17 cellular contexts compared by ENCODE assay signal in genomic region chr17:40366861-40367518, GRCh38.
"Had no signal": no experiment of that assay in that cellular context is flagged by ENCODE, and none has a peak within 500 bp of the region (broad histone marks: within the 10 kb centered on the region; RNA-seq: fewer than 3 reads in every experiment).

No MANE protein-coding gene starts in this region.

- H3K4me1 ChIP-seq: uterus had no signal

- DNase-seq: activated CD4-positive, alpha-beta memory T cell treated with anti-CD3 and anti-CD28 coated beads for 36 hours; activated CD8-positive, alpha-beta memory T cell treated with anti-CD3 and anti-CD28 coated beads, Interleukin-2, amount 50 U/mL, for 4 hours; activated naive CD4-positive, alpha-beta T cell; heart right ventricle; mammary epithelial cell; naive B cell; retina; stimulated activated CD4-positive, alpha-beta T cell treated with anti-CD3 and anti-CD28 coated beads, Interleukin-2, amount 100 ng/mL, for 48 hours; T-helper 1 cell; T1000; thyroid gland; uterus had no signal

- H3K36me3 Mint-ChIP-seq: activated CD4-positive, alpha-beta memory T cell treated with anti-CD3 and anti-CD28 coated beads for 36 hours; naive B cell; stimulated activated memory B cell treated with anti-CD40 and anti-IgM and Interleukin-4, amounts not matched to agents 10 μg/mL and 1 μg/mL and 100 μg/mL, for 72 hours had no signal

- H3K27ac Mint-ChIP-seq: activated CD4-positive, alpha-beta memory T cell treated with anti-CD3 and anti-CD28 coated beads for 36 hours; stimulated activated memory B cell treated with anti-CD40 and anti-IgM and Interleukin-4, amounts not matched to agents 10 μg/mL and 1 μg/mL and 100 μg/mL, for 72 hours had no signal

- H3K4me3 ChIP-seq: dorsolateral prefrontal cortex, gastroesophageal sphincter, heart right ventricle, thyroid gland, uterus had no signal

- H3K9me3 Mint-ChIP-seq: activated CD4-positive, alpha-beta memory T cell treated with anti-CD3 and anti-CD28 coated beads for 36 hours; naive B cell; stimulated activated memory B cell treated with anti-CD40 and anti-IgM and Interleukin-4, amounts not matched to agents 10 μg/mL and 1 μg/mL and 100 μg/mL, for 72 hours had no signal

- H3K27me3 ChIP-seq: thyroid gland, uterus had no signal

- H3K27ac ChIP-seq: dorsolateral prefrontal cortex, gastroesophageal sphincter, heart right ventricle, neutrophil, thyroid gland, uterus had no signal

- H3K4me3 Mint-ChIP-seq: activated CD4-positive, alpha-beta memory T cell treated with anti-CD3 and anti-CD28 coated beads for 36 hours; stimulated activated memory B cell treated with anti-CD40 and anti-IgM and Interleukin-4, amounts not matched to agents 10 μg/mL and 1 μg/mL and 100 μg/mL, for 72 hours had no signal

- H3K36me3 ChIP-seq: gastroesophageal sphincter, neutrophil, thyroid gland, uterus had no signal

- ATAC-seq: gastroesophageal sphincter; heart right ventricle; left lobe of liver; stimulated activated memory B cell treated with anti-CD40 and anti-IgM and Interleukin-4, amounts not matched to agents 10 μg/mL and 1 μg/mL and 100 μg/mL, for 72 hours had no signal

- H3K9me3 ChIP-seq: gastroesophageal sphincter, heart right ventricle, neutrophil, thyroid gland, uterus had no signal
